14 cellular contexts compared by ENCODE assay signal in the genomic region with DNA sequence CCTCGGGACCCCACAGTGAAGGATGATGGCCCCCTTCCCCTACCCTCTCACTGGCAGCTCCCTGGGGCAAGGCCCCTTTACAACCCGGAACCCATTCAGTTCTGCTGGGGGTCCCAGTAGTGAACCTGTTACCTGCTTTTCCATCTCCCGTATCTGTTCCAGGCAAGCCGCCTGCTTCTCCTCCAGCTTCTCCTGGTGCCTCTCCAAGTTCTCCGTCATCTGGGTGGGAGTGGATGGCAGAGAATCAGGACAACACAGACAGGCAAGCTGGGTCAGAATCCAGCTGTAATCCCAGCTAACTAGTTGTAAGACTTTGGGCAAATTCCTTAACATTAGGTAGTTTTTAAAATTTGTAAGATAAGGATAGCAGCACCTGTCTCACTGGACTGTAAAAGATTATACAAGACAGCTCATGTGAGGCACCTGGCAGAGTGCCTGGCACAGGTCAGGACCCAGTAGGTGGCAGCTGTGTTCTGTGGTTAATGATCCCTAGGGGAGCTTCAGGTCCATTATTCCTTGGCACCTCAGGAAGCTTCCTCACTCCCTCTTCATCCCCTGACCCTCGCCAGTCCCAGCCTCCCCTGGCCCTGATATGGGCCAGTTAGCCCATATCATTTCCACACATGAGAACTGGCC. TPM values are rescaled to one million over a fixed set of nuclear protein-coding genes. Genes with fewer than 3 reads are reported as not detected.
DNase-seq lines count a peak whose midpoint lies in the region; ATAC-seq and TF ChIP-seq lines count a peak whose summit lies in the region.
"Had no signal": no experiment of that assay in that cellular context is flagged by ENCODE, and none has a peak within 500 bp of the region (broad histone marks: within the 10 kb centered on the region; RNA-seq: fewer than 3 reads in every experiment).

No MANE protein-coding gene starts in this region.

- H3K9me3 ChIP-seq in left ventricle myocardium inferior (replicated peaks) (no peaks in the 10 kb centered on the region), right atrium auricular region (no peaks in the 10 kb centered on the region), SK-N-SH (no peaks in the 10 kb centered on the region)
- H3K9me3 ChIP-seq: BE2C, gastroesophageal sphincter had no signal

- H3F3A ChIP-seq in SK-N-SH (replicated peaks; ENCODE audit: insufficient read depth): peaks cover 7% of the 10 kb centered on the region

- no peaks in the 10 kb centered on the region for H3K79me2 ChIP-seq in SK-N-SH (ENCODE audit: insufficient read depth)

- POLR2A ChIA-PET in RWPE1 (lab: Yijun Ruan, JAX; ENCODE audit: low non-redundant PET): no interaction called here
- POLR2A ChIA-PET in HEK293T (lab: Yijun Ruan, JAX): interaction anchor here (1.1 kb wide), 1 partner anchor 9 kb away, joined by 3 read pairs; no protein-coding TSS in a partner anchor
- POLR2A ChIA-PET in SK-N-SH (lab: Yijun Ruan, JAX): interaction anchor here (0.6 kb wide), 1 partner anchor 120 kb away, joined by 4 read pairs; no protein-coding TSS in a partner anchor
- POLR2A ChIA-PET in WTC11 (lab: Charles Lee): interaction anchor here (1.1 kb wide), 1 partner anchor 9 kb away, joined by 3 read pairs; no protein-coding TSS in a partner anchor

- no peak overlapping the region for H3K4me2 ChIP-seq in SK-N-SH

- H3K4me3 ChIP-seq in left ventricle myocardium inferior: no peak overlapping the region
- no peak overlapping the region for H3K4me3 ChIP-seq in right atrium auricular region
- H3K4me3 ChIP-seq in SK-N-SH (ENCODE audit: low read depth in 2 of 2, low read length in 1 of 2): no peak overlapping the region
- H3K4me3 ChIP-seq: gastroesophageal sphincter had no signal

- H3K4me3 Mint-ChIP-seq in WTC11: no peak overlapping the region
- H3K4me3 Mint-ChIP-seq: activated naive CD8-positive, alpha-beta T cell treated with anti-CD3 and anti-CD28 coated beads for 36 hours; T-helper 1 cell treated with Interleukin-12 subunit alpha and Interleukin-12 subunit beta and Interleukin-4 antibody, amounts not matched to agents 30 μg/mL and 1 μg/mL, for 36 hours had no signal

- ATAC-seq in left colon (peak; percentile 79), GM21717 (IDR thresholded peaks at IDR 0.05; ENCODE audit: unreplicated experiment) (no peak), WTC11 (no peak)
- ATAC-seq: gastroesophageal sphincter had no signal

- no peaks in the 10 kb centered on the region for H3K9me2 ChIP-seq in SK-N-SH

- H3K4me1 ChIP-seq in left ventricle myocardium inferior: peaks cover 62% of the 10 kb centered on the region
- H3K4me1 ChIP-seq in right atrium auricular region: peaks cover 0 to 47% of the 10 kb centered on the region in 2 donors
- peaks cover 6 to 25% of the 10 kb centered on the region in 2 experiments; a peak in 3 of 4 replicates for H3K4me1 ChIP-seq in SK-N-SH (ENCODE audit: control insufficient read depth in 1 of 2, insufficient read depth in 2 of 2, low read depth in 1 of 2, low read length in 1 of 2)
- H3K4me1 ChIP-seq: BE2C had no signal

- no peaks in the 10 kb centered on the region for H3K36me3 ChIP-seq in left ventricle myocardium inferior
- H3K36me3 ChIP-seq in right atrium auricular region: no peaks in the 10 kb centered on the region
- H3K36me3 ChIP-seq in SK-N-SH (replicated peaks in 1 of 2; ENCODE audit: control insufficient read depth in 1 of 2, insufficient read depth in 2 of 2, low read length in 1 of 2): no peaks in the 10 kb centered on the region
- H3K36me3 ChIP-seq: BE2C, gastroesophageal sphincter had no signal

- no peak for DNase-seq in left ventricle myocardium inferior
- DNase-seq in right atrium auricular region (ENCODE audit: low spot score): no peak
- DNase-seq in RWPE1 (ENCODE audit: low spot score): peak; percentile 63
- peak; percentile 80 to 87 for DNase-seq in left colon
- DNase-seq in HEK293T (ENCODE audit: extremely low spot score): no peak
- DNase-seq in SK-N-SH: no peak
- no peak for DNase-seq in WTC11 (ENCODE audit: low spot score)
- DNase-seq: activated naive CD8-positive, alpha-beta T cell treated with anti-CD3 and anti-CD28 coated beads for 36 hours; BE2C; nucleus accumbens; stimulated activated CD8-positive, alpha-beta memory T cell treated with anti-CD3 and anti-CD28 coated beads, Interleukin-4, amount 100 ng/mL, for 48 hours had no signal

- no peak for TF ChIP-seq EP300 in SK-N-SH (IDR thresholded peaks at IDR 0.05; ENCODE audit: borderline replicate concordance in 1 of 2, low read depth in 1 of 2, low read length in 1 of 2)

- H3K27me3 ChIP-seq in left ventricle myocardium inferior (ENCODE audit: low read depth) (peaks cover 24% of the 10 kb centered on the region), right atrium auricular region (no peaks in the 10 kb centered on the region), SK-N-SH (ENCODE audit: insufficient read depth) (peaks cover 5% of the 10 kb centered on the region; the same call in 1 of the 2 replicates)
- H3K27me3 ChIP-seq: BE2C had no signal

- no peak overlapping the region for H2AFZ ChIP-seq in SK-N-SH (ENCODE audit: low read depth)

- H3K27ac ChIP-seq in left ventricle myocardium inferior (replicated peaks) (no peak overlapping the region), right atrium auricular region (no peak overlapping the region), RWPE1 (no peak overlapping the region), SK-N-SH (ENCODE audit: low read depth in 2 of 2, low read length in 1 of 2) (no peak overlapping the region)
- H3K27ac ChIP-seq: gastroesophageal sphincter had no signal

- no peak overlapping the region for H3K9ac ChIP-seq in SK-N-SH

- H3K4me1 Mint-ChIP-seq in WTC11: peaks cover 25% of the 10 kb centered on the region

- H3K27ac Mint-ChIP-seq in WTC11: no peak overlapping the region
- H3K27ac Mint-ChIP-seq: activated naive CD8-positive, alpha-beta T cell treated with anti-CD3 and anti-CD28 coated beads for 36 hours; T-helper 1 cell treated with Interleukin-12 subunit alpha and Interleukin-12 subunit beta and Interleukin-4 antibody, amounts not matched to agents 30 μg/mL and 1 μg/mL, for 36 hours had no signal

- 94% methylated on average over 4 of the region's 6 CpGs for WGBS in SK-N-SH (ENCODE audit: low lambda C conversion rate)

- intact Hi-C loops in left ventricle myocardium inferior (cut with micrococcal nuclease) (loop anchor here (10.0 kb wide), 1 partner anchor 136 kb away; no protein-coding TSS in a partner anchor), left colon (cut with DNase I, micrococcal nuclease) (loop anchor here in 1 of 2 donors (10.0 kb wide), 1 partner anchor 136 kb away; no protein-coding TSS in a partner anchor)

- H3K36me3 Mint-ChIP-seq in WTC11: no peaks in the 10 kb centered on the region
- H3K36me3 Mint-ChIP-seq: activated naive CD8-positive, alpha-beta T cell treated with anti-CD3 and anti-CD28 coated beads for 36 hours had no signal

- H3K27me3 Mint-ChIP-seq in WTC11 (ENCODE audit: low read depth): peaks cover 57% of the 10 kb centered on the region
- H3K27me3 Mint-ChIP-seq: activated naive CD8-positive, alpha-beta T cell treated with anti-CD3 and anti-CD28 coated beads for 36 hours had no signal

- no peaks in the 10 kb centered on the region for H4K20me1 ChIP-seq in SK-N-SH (ENCODE audit: insufficient read depth)

- TF ChIP-seq RAD21 in SK-N-SH (IDR thresholded peaks at IDR 0.05; ENCODE audit: low read length): no peak

- peak; percentile 42 for TF ChIP-seq CTCF in left ventricle myocardium inferior (IDR thresholded peaks at IDR 0.05; ENCODE audit: borderline replicate concordance)
- no peak for TF ChIP-seq CTCF in right atrium auricular region (IDR thresholded peaks at IDR 0.05)
- TF ChIP-seq CTCF in RWPE1 (conservative IDR thresholded peaks at IDR 0.05; ENCODE audit: low read depth): no peak
- TF ChIP-seq CTCF in SK-N-SH (IDR thresholded peaks at IDR 0.05): no peak
- TF ChIP-seq CTCF in WTC11 (IDR thresholded peaks at IDR 0.05): no peak

- CTCF ChIA-PET in RWPE1 (lab: Yijun Ruan, JAX) (interaction anchor here (0.5 to 2.5 kb wide), 14 partner anchors 9 to 150 kb away, joined by 3 to 18 read pairs (median 4); a partner anchor contains a TSS), HEK293T (lab: Yijun Ruan, JAX) (interaction anchor here (0.8 to 2.2 kb wide), 4 partner anchors 9 to 21 kb away, joined by 4 to 8 read pairs (median 6); no protein-coding TSS in a partner anchor), SK-N-SH (lab: Yijun Ruan, JAX) (interaction anchor here (0.8 to 66.3 kb wide), 6 partner anchors 13 to 185 kb away, joined by 3 to 2194 read pairs (median 16); a partner anchor contains a TSS), WTC11 (lab: Charles Lee) (interaction anchor here (0.9 to 13.0 kb wide), 8 partner anchors 10 to 83 kb away, joined by 3 to 341 read pairs (median 42); a partner anchor contains a TSS)

- no peaks in the 10 kb centered on the region for H3K9me3 Mint-ChIP-seq in WTC11
- H3K9me3 Mint-ChIP-seq: activated naive CD8-positive, alpha-beta T cell treated with anti-CD3 and anti-CD28 coated beads for 36 hours; T-helper 1 cell treated with Interleukin-12 subunit alpha and Interleukin-12 subunit beta and Interleukin-4 antibody, amounts not matched to agents 30 μg/mL and 1 μg/mL, for 36 hours had no signal

RNA-seq across cellular contexts. Expression of a gene that starts 6.4 kb away (rescaled TPM):
- total RNA-seq in left ventricle myocardium inferior (not detected), right atrium auricular region (1 to 10 TPM in 1 of 2 donors, under 1 TPM in 1; 0.44 to 1.3 TPM), left colon (not detected), WTC11 (2021) (1.2 to 1.7 TPM (median 1.4 TPM) in 3 replicates)
- polyA plus RNA-seq in SK-N-SH (2012; rRNA removed): not detected in 2 replicates
- not detected in 2 replicates for polyA plus RNA-seq in SK-N-SH (2012; cell fraction: cytosol; rRNA removed)
- polyA plus RNA-seq in SK-N-SH (2012; cell fraction: nucleus; rRNA removed): not detected in 2 replicates
- total RNA-seq: activated naive CD8-positive, alpha-beta T cell treated with anti-CD3 and anti-CD28 coated beads for 36 hours had no signal

RNA-seq across cellular contexts. Expression of a gene that starts 18.5 kb away (rescaled TPM):
- total RNA-seq in left ventricle myocardium inferior (8.5 TPM), right atrium auricular region (1 to 10 TPM; 1.9 to 8.4 TPM), left colon (10 to 100 TPM in 1 of 2 donors, 1 to 10 TPM in 1; 6.0 to 11.2 TPM), WTC11 (2021) (14.2 to 18.5 TPM (median 15.2 TPM) in 3 replicates)
- 0.15 TPM in 2 replicates for polyA plus RNA-seq in SK-N-SH (2012; rRNA removed)
- 0.10 and 0.12 TPM in 2 replicates for polyA plus RNA-seq in SK-N-SH (2012; cell fraction: cytosol; rRNA removed)
- 0.44 and 0.59 TPM in 2 replicates for polyA plus RNA-seq in SK-N-SH (2012; cell fraction: nucleus; rRNA removed)

RNA-seq across cellular contexts. Expression of a gene that starts 34.2 kb away (rescaled TPM):
- total RNA-seq in left ventricle myocardium inferior (52.7 TPM), right atrium auricular region (10 to 100 TPM; 45.5 to 48.9 TPM), left colon (10 to 100 TPM; 18.1 to 26.9 TPM), WTC11 (2021) (28.2 to 34.2 TPM (median 30.3 TPM) in 3 replicates)
- polyA plus RNA-seq in SK-N-SH (2012; rRNA removed): 7.8 and 9.8 TPM in 2 replicates
- polyA plus RNA-seq in SK-N-SH (2012; cell fraction: cytosol; rRNA removed): 10.2 and 10.7 TPM in 2 replicates
- polyA plus RNA-seq in SK-N-SH (2012; cell fraction: nucleus; rRNA removed): 8.0 and 11.1 TPM in 2 replicates

RNA-seq across cellular contexts. Expression of a gene that starts 50.4 kb away (rescaled TPM):
- 8.2 TPM for total RNA-seq in left ventricle myocardium inferior
- 10 to 100 TPM; 15.3 to 32.5 TPM for total RNA-seq in right atrium auricular region
- 1 to 10 TPM; 2.5 to 3.2 TPM for total RNA-seq in left colon
- polyA plus RNA-seq in SK-N-SH (2012; rRNA removed): 0.07 and 0.16 TPM in 2 replicates
- 0.06 and 0.07 TPM in 2 replicates for polyA plus RNA-seq in SK-N-SH (2012; cell fraction: cytosol; rRNA removed)
- 0.11 and 0.12 TPM in 2 replicates for polyA plus RNA-seq in SK-N-SH (2012; cell fraction: nucleus; rRNA removed)
- total RNA-seq in WTC11 (2021): 8.7 to 11.7 TPM (median 9.6 TPM) in 3 replicates

RNA-seq across cellular contexts. Expression of a gene that starts 51.5 kb away (rescaled TPM):
- total RNA-seq in left ventricle myocardium inferior: 155 TPM
- 10 to 100 TPM; 31.8 to 32.2 TPM for total RNA-seq in right atrium auricular region
- total RNA-seq in left colon: 10 to 100 TPM; 28.1 to 43.5 TPM
- 13.7 and 14.2 TPM in 2 replicates for polyA plus RNA-seq in SK-N-SH (2012; rRNA removed)
- 10.4 and 12.0 TPM in 2 replicates for polyA plus RNA-seq in SK-N-SH (2012; cell fraction: cytosol; rRNA removed)
- 82.8 and 92.4 TPM in 2 replicates for polyA plus RNA-seq in SK-N-SH (2012; cell fraction: nucleus; rRNA removed)
- 1.4 to 1.8 TPM (median 1.8 TPM) in 3 replicates for total RNA-seq in WTC11 (2021)

Comparison
In these comparisons a context has a peak if more than half of its experiments do, and no peak if none do; other contexts are left out.
1. DNase-seq: peak in RWPE1 (single experiment) and left colon (2 of 2); none in left ventricle myocardium inferior (single experiment), right atrium auricular region (single experiment), HEK293T (single experiment), SK-N-SH (single experiment) and WTC11 (single experiment).